8 cellular contexts compared by ENCODE assay signal in genomic region chr11:17979770-17980371, GRCh38. TPM values are rescaled to one million over a fixed set of nuclear protein-coding genes. Genes with fewer than 3 reads are reported as not detected.
DNase-seq lines count a peak whose midpoint lies in the region; ATAC-seq and TF ChIP-seq lines count a peak whose summit lies in the region.

No MANE protein-coding gene starts in this region.

- CTCF ChIA-PET in CD4-positive, alpha-beta memory T cell (lab: Charles Lee; ENCODE audit: partially characterized antibody): interaction anchor here (0.7 to 8.0 kb wide), 10 partner anchors 8 to 248 kb away, joined by 3 to 75 read pairs (median 6); partner anchors contain the start of gene SAAL1

- no peaks in the 10 kb centered on the region for H3K27me3 Mint-ChIP-seq in CD4-positive, alpha-beta memory T cell

- H3K27me3 ChIP-seq in CD4-positive, alpha-beta memory T cell (ENCODE audit: insufficient read depth, low read length): no peaks in the 10 kb centered on the region
- no peaks in the 10 kb centered on the region for H3K27me3 ChIP-seq in prostate gland (replicated peaks; ENCODE audit: insufficient read depth)

- TF ChIP-seq CTCF in prostate gland (IDR thresholded peaks at IDR 0.05): peak; percentile 80 to 96 (median 90)

- ATAC-seq in GM21619 (IDR thresholded peaks at IDR 0.05; ENCODE audit: unreplicated experiment) (peak; percentile 44), GM21717 (IDR thresholded peaks at IDR 0.05; ENCODE audit: unreplicated experiment) (no peak), GM18870 (IDR thresholded peaks at IDR 0.05; ENCODE audit: unreplicated experiment) (no peak)

- no peak overlapping the region for H3K4me3 ChIP-seq in CD4-positive, alpha-beta memory T cell (ENCODE audit: low read length in 2 of 2)
- no peak overlapping the region for H3K4me3 ChIP-seq in prostate gland

- no peaks in the 10 kb centered on the region for H3K4me1 ChIP-seq in CD4-positive, alpha-beta memory T cell (ENCODE audit: insufficient read depth, low read length)
- no peaks in the 10 kb centered on the region for H3K4me1 ChIP-seq in prostate gland (replicated peaks)

- no peak for TF ChIP-seq POLR2A in prostate gland (IDR thresholded peaks at IDR 0.05)

- H3K9me3 ChIP-seq in CD4-positive, alpha-beta memory T cell (ENCODE audit: control insufficient read depth in 1 of 2, low read length in 2 of 2): no peaks in the 10 kb centered on the region
- no peaks in the 10 kb centered on the region for H3K9me3 ChIP-seq in prostate gland

- POLR2A ChIA-PET in CD4-positive, alpha-beta memory T cell (lab: Charles Lee; ENCODE audit: partially characterized antibody): no interaction called here

- no peaks in the 10 kb centered on the region for H3K9me3 Mint-ChIP-seq in CD4-positive, alpha-beta memory T cell

- DNase-seq in CD4-positive, alpha-beta memory T cell: peak in 4 of 5 donors; percentile 24 to 39 (median 28)
- peak; percentile 69 for DNase-seq in NCI-H748 treated with DMSO at 0.1 percent for 48 hours (lab: John Stamatoyannopoulos, UW)
- DNase-seq in activated T-cell treated with anti-CD3 and anti-CD28 coated beads, Interleukin-2, amount 50 U/mL, for 48 hours: peak; percentile 37 to 48
- peak; percentile 72 for DNase-seq in germinal center (ENCODE audit: low spot score)
- peak; percentile 21 for DNase-seq in prostate gland (ENCODE audit: low spot score)

- H3K36me3 ChIP-seq in CD4-positive, alpha-beta memory T cell (ENCODE audit: insufficient read depth, low read length): peaks cover 8% of the 10 kb centered on the region
- no peaks in the 10 kb centered on the region for H3K36me3 ChIP-seq in prostate gland

- H3K4me3 Mint-ChIP-seq in CD4-positive, alpha-beta memory T cell: no peak overlapping the region

- no peak overlapping the region for H3K27ac ChIP-seq in CD4-positive, alpha-beta memory T cell (ENCODE audit: low read depth, low read length)
- no peak overlapping the region for H3K27ac ChIP-seq in prostate gland

- intact Hi-C loops in CD4-positive, alpha-beta memory T cell (cut with micrococcal nuclease): loop anchor here (10.0 kb wide), 1 partner anchor 595 kb away; the partner anchor contains the start of gene KCNJ11
- intact Hi-C loops in prostate gland (cut with DNase I): loop anchor here (2.0 to 10.0 kb wide), 2 partner anchors 215 to 249 kb away; no protein-coding TSS in a partner anchor

- peaks cover 34 to 47% of the 10 kb centered on the region in 2 donors for H3K36me3 Mint-ChIP-seq in CD4-positive, alpha-beta memory T cell

- H3K4me1 Mint-ChIP-seq in CD4-positive, alpha-beta memory T cell: peaks cover 3 to 9% (median 3%) of the 10 kb centered on the region in 4 donors

- H3K27ac Mint-ChIP-seq in CD4-positive, alpha-beta memory T cell: peak overlapping the region in 1 of 7 donors; percentile 2

- WGBS in prostate gland: 34% methylated on average over 7 of the region's 7 CpGs

RNA-seq across cellular contexts. Expression of gene SERGEF, which starts 33.0 kb away (rescaled TPM):
- 10 to 100 TPM; 46.2 to 54.1 TPM for total RNA-seq in CD4-positive, alpha-beta memory T cell
- 10 to 100 TPM; 73.3 to 82.7 TPM for polyA plus RNA-seq in CD4-positive, alpha-beta memory T cell
- total RNA-seq in prostate gland: 10 to 100 TPM; 29.9 to 39.4 TPM

Comparison
In these comparisons a context has a peak if more than half of its experiments do, and no peak if none do; other contexts are left out.
1. DNase-seq: peak in every context shown above with its lines; median percentile 72 in germinal center; 69 in NCI-H748 treated with DMSO at 0.1 percent for 48 hours; 42 in activated T-cell treated with anti-CD3 and anti-CD28 coated beads, Interleukin-2, amount 50 U/mL, for 48 hours; 28 in CD4-positive, alpha-beta memory T cell; 21 in prostate gland.